ENCODE assay signal across 15 cellular contexts in the genomic region with DNA sequence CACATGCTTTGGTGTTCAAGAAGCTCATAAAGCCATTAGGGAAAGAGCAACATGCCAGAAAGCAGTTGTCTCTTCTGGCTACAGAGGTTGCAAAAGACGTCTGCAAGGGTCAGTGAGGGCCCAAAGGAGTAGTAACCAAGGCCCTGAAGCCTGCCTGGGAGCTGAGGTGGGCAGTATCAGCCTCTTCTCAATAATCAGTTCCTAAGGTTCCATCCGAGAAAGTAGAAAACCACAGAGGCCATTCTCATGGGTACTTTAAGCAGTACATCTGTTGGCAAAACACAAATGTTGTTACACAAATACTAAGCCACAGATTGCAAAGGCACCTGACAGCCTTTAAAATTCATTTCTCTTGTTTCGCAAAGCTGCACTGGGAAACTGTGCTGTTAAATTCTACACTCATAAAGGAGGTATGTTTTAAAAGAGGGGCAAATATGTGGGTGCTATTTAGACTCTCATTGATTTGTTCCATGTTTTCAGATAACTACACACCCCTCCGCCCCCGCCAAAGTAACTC. TPM values are rescaled to one million over a fixed set of nuclear protein-coding genes. Genes with fewer than 3 reads are reported as not detected.
DNase-seq lines count a peak whose midpoint lies in the region; ATAC-seq, FAIRE-seq and TF ChIP-seq lines count a peak whose summit lies in the region.
"Had no signal": no experiment of that assay in that cellular context is flagged by ENCODE, and none has a peak within 500 bp of the region (broad histone marks: within the 10 kb centered on the region; RNA-seq: fewer than 3 reads in every experiment).

No MANE protein-coding gene starts in this region.

- H3K4me3 Mint-ChIP-seq in T-cell (no peak overlapping the region), progenitor cell of endocrine pancreas (ENCODE audit: low read depth) (no peak overlapping the region)
- H3K4me3 Mint-ChIP-seq in effector memory CD8-positive, alpha-beta T cell: peak overlapping the region in 1 of 2 donors; percentile 72

- H3K9me3 Mint-ChIP-seq in T-cell: no peaks in the 10 kb centered on the region
- no peaks in the 10 kb centered on the region for H3K9me3 Mint-ChIP-seq in effector memory CD8-positive, alpha-beta T cell
- peaks cover 11% of the 10 kb centered on the region for H3K9me3 Mint-ChIP-seq in progenitor cell of endocrine pancreas (ENCODE audit: low read depth)

- POLR2A ChIA-PET in T-cell (lab: Charles Lee): interaction anchor here (0.6 to 0.7 kb wide), 2 partner anchors 440 to 485 kb away, joined by 3 read pairs; no protein-coding TSS in a partner anchor

- H3K27me3 Mint-ChIP-seq in T-cell (peaks cover 0 to 24% of the 10 kb centered on the region in 2 donors), progenitor cell of endocrine pancreas (no peaks in the 10 kb centered on the region)
- H3K27me3 Mint-ChIP-seq in effector memory CD8-positive, alpha-beta T cell: no peaks in the 10 kb centered on the region

- FAIRE-seq in GM18507 (lab: Jason Lieb, UNC): peak; percentile 21
- FAIRE-seq: islet of Langerhans had no signal

- H3K4me1 Mint-ChIP-seq in T-cell (peaks cover 72 to 83% (median 80%) of the 10 kb centered on the region in 3 donors), progenitor cell of endocrine pancreas (ENCODE audit: low read depth) (peaks cover 22% of the 10 kb centered on the region)
- H3K4me1 Mint-ChIP-seq in effector memory CD8-positive, alpha-beta T cell (ENCODE audit: low read depth in 2 of 2): peaks cover 53 to 62% of the 10 kb centered on the region in 2 donors

- peak overlapping the region; percentile 79 to 84 for H3K27ac Mint-ChIP-seq in T-cell
- peak overlapping the region; percentile 88 to 92 for H3K27ac Mint-ChIP-seq in effector memory CD8-positive, alpha-beta T cell
- no peak overlapping the region for H3K27ac Mint-ChIP-seq in progenitor cell of endocrine pancreas

- DNase-seq in GM18507 (ENCODE audit: extremely low spot score, insufficient read length, low read depth) (no peak), T-cell (no peak), sciatic nerve (ENCODE audit: low spot score) (no peak), progenitor cell of endocrine pancreas (ENCODE audit: low spot score, unreplicated experiment) (no peak), DMS153 (lab: John Stamatoyannopoulos, UW) (no peak)
- no peak for DNase-seq in effector memory CD8-positive, alpha-beta T cell
- DNase-seq: brain microvascular endothelial cell; dermis blood vessel endothelial cell; erythroblast; MV-4-11; NCI-H774; stimulated activated CD4-positive, alpha-beta T cell treated with anti-CD3 and anti-CD28 coated beads, Interleukin-2, amount 100 ng/mL, for 48 hours had no signal

- CTCF ChIA-PET in T-cell (lab: Charles Lee): interaction anchor here (0.5 to 1.2 kb wide), 4 partner anchors 11 to 132 kb away, joined by 3 read pairs; no protein-coding TSS in a partner anchor

- intact Hi-C loops in sciatic nerve (cut with DNase I): no loop called here

- H3K36me3 Mint-ChIP-seq in T-cell: peaks cover 16% of the 10 kb centered on the region
- peaks cover 53% of the 10 kb centered on the region for H3K36me3 Mint-ChIP-seq in effector memory CD8-positive, alpha-beta T cell (ENCODE audit: insufficient read depth)
- H3K36me3 Mint-ChIP-seq in progenitor cell of endocrine pancreas (ENCODE audit: insufficient read depth): peaks cover 5% of the 10 kb centered on the region

- ATAC-seq in T-cell (replicated peaks in 1 of 4) (no peak), sciatic nerve (peak; percentile 67), GM18873 (IDR thresholded peaks at IDR 0.05; ENCODE audit: low FRiP score, unreplicated experiment) (no peak)
- ATAC-seq in effector memory CD8-positive, alpha-beta T cell (replicated peaks): no peak
- ATAC-seq: Panc1 had no signal

- no peak for TF ChIP-seq CTCF in progenitor cell of endocrine pancreas (IDR thresholded peaks at IDR 0.05; ENCODE audit: unreplicated experiment)

RNA-seq across cellular contexts. Expression of a gene that starts 37.7 kb away (rescaled TPM):
- total RNA-seq in T-cell: 100 to 1,000 TPM in 3 of 5 donors, 10 to 100 TPM in 2; 84.9 to 129 (median 100) TPM
- 85.6 TPM for total RNA-seq in sciatic nerve
- 40.6 and 47.6 TPM in 2 replicates for total RNA-seq in progenitor cell of endocrine pancreas

RNA-seq across cellular contexts. Expression of a gene that starts 40.1 kb away (rescaled TPM):
- 100 to 1,000 TPM in 1 of 5 donors, 10 to 100 TPM in 4; 66.5 to 102 (median 85.0) TPM for total RNA-seq in T-cell
- 53.9 TPM for total RNA-seq in sciatic nerve
- total RNA-seq in progenitor cell of endocrine pancreas: 95.8 and 96.9 TPM in 2 replicates
